ENCODE assay signal across 1 cellular context in the genomic region with DNA sequence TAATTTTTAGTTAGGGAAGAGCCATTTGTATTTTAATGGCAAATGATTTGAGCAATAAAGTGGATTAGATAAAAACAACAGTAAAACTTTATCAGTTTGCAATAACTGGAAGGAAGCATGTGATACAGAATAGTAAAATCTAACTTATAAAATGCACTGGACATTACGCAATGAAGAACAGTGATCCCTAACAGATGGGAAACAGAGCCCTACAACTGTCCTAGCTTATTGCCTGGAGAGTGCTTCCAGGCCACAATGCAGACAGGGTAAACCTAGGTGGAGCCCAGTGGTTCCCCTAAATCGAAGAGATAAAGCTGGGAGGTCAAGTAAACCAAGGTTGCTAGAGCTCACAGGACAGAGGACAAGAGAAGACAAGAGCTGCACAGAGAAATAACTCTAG.
TF ChIP-seq lines count a peak whose summit lies in the region.

No MANE protein-coding gene starts in this region.

TF ChIP-seq in K562, 482 proteins besides CTCF, POLR2A, EP300 and RAD21:
- TF ChIP-seq RBM17 (IDR thresholded peaks at IDR 0.05; ENCODE audit: borderline replicate concordance, low read depth, low read length) (no peak), CEBPG (CRISPR knock-in tag; IDR thresholded peaks at IDR 0.05) (no peak), CEBPG (tag; conservative IDR thresholded peaks at IDR 0.05 in 1 of 2, IDR thresholded peaks at IDR 0.05 in 1 of 2) (peak in 1 of 2 experiments; percentile 77; a peak in 2 of 4 replicates), HEY1 (CRISPR knock-in tag; IDR thresholded peaks at IDR 0.05; ENCODE audit: borderline replicate concordance) (no peak), RBM25 (IDR thresholded peaks at IDR 0.05; ENCODE audit: low read depth, low read length, severe bottlenecking) (no peak), ZNF121 (CRISPR knock-in tag; conservative IDR thresholded peaks at IDR 0.05) (no peak), CEBPB (tag; IDR thresholded peaks at IDR 0.05) (peak; percentile 91), ZNF445 (CRISPR knock-in tag; IDR thresholded peaks at IDR 0.05; ENCODE audit: low read depth) (no peak), RCOR1 (IDR thresholded peaks at IDR 0.05; ENCODE audit: borderline replicate concordance in 1 of 2, low read depth in 2 of 2, low read length in 2 of 2) (no peak), RBBP5 (IDR thresholded peaks at IDR 0.05; ENCODE audit: borderline replicate concordance, insufficient read depth, low read length, poor library complexity, severe bottlenecking) (no peak), TBP (optimal IDR thresholded peaks at IDR 0.05; ENCODE audit: low read depth, low read length) (no peak)
- TF ChIP-seq, protein P1, sequence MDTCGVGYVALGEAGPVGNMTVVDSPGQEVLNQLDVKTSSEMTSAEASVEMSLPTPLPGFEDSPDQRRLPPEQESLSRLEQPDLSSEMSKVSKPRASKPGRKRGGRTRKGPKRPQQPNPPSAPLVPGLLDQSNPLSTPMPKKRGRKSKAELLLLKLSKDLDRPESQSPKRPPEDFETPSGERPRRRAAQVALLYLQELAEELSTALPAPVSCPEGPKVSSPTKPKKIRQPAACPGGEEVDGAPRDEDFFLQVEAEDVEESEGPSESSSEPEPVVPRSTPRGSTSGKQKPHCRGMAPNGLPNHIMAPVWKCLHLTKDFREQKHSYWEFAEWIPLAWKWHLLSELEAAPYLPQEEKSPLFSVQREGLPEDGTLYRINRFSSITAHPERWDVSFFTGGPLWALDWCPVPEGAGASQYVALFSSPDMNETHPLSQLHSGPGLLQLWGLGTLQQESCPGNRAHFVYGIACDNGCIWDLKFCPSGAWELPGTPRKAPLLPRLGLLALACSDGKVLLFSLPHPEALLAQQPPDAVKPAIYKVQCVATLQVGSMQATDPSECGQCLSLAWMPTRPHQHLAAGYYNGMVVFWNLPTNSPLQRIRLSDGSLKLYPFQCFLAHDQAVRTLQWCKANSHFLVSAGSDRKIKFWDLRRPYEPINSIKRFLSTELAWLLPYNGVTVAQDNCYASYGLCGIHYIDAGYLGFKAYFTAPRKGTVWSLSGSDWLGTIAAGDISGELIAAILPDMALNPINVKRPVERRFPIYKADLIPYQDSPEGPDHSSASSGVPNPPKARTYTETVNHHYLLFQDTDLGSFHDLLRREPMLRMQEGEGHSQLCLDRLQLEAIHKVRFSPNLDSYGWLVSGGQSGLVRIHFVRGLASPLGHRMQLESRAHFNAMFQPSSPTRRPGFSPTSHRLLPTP (IDR thresholded peaks at IDR 0.05; ENCODE audit: borderline replicate concordance, extremely low read depth, insufficient read length): no peak
- TF ChIP-seq, protein P2, sequence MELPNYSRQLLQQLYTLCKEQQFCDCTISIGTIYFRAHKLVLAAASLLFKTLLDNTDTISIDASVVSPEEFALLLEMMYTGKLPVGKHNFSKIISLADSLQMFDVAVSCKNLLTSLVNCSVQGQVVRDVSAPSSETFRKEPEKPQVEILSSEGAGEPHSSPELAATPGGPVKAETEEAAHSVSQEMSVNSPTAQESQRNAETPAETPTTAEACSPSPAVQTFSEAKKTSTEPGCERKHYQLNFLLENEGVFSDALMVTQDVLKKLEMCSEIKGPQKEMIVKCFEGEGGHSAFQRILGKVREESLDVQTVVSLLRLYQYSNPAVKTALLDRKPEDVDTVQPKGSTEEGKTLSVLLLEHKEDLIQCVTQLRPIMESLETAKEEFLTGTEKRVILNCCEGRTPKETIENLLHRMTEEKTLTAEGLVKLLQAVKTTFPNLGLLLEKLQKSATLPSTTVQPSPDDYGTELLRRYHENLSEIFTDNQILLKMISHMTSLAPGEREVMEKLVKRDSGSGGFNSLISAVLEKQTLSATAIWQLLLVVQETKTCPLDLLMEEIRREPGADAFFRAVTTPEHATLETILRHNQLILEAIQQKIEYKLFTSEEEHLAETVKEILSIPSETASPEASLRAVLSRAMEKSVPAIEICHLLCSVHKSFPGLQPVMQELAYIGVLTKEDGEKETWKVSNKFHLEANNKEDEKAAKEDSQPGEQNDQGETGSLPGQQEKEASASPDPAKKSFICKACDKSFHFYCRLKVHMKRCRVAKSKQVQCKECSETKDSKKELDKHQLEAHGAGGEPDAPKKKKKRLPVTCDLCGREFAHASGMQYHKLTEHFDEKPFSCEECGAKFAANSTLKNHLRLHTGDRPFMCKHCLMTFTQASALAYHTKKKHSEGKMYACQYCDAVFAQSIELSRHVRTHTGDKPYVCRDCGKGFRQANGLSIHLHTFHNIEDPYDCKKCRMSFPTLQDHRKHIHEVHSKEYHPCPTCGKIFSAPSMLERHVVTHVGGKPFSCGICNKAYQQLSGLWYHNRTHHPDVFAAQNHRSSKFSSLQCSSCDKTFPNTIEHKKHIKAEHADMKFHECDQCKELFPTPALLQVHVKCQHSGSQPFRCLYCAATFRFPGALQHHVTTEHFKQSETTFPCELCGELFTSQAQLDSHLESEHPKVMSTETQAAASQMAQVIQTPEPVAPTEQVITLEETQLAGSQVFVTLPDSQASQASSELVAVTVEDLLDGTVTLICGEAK (IDR thresholded peaks at IDR 0.05): 0 out of 2 replicates have a peak, but pooled peaks have one; percentile 16
- TF ChIP-seq, protein P2 (CRISPR knock-in tag; IDR thresholded peaks at IDR 0.05): no peak
- TF ChIP-seq, protein P3, sequence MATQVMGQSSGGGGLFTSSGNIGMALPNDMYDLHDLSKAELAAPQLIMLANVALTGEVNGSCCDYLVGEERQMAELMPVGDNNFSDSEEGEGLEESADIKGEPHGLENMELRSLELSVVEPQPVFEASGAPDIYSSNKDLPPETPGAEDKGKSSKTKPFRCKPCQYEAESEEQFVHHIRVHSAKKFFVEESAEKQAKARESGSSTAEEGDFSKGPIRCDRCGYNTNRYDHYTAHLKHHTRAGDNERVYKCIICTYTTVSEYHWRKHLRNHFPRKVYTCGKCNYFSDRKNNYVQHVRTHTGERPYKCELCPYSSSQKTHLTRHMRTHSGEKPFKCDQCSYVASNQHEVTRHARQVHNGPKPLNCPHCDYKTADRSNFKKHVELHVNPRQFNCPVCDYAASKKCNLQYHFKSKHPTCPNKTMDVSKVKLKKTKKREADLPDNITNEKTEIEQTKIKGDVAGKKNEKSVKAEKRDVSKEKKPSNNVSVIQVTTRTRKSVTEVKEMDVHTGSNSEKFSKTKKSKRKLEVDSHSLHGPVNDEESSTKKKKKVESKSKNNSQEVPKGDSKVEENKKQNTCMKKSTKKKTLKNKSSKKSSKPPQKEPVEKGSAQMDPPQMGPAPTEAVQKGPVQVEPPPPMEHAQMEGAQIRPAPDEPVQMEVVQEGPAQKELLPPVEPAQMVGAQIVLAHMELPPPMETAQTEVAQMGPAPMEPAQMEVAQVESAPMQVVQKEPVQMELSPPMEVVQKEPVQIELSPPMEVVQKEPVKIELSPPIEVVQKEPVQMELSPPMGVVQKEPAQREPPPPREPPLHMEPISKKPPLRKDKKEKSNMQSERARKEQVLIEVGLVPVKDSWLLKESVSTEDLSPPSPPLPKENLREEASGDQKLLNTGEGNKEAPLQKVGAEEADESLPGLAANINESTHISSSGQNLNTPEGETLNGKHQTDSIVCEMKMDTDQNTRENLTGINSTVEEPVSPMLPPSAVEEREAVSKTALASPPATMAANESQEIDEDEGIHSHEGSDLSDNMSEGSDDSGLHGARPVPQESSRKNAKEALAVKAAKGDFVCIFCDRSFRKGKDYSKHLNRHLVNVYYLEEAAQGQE (CRISPR knock-in tag; IDR thresholded peaks at IDR 0.05; ENCODE audit: low read depth): no peak
- TF ChIP-seq, protein P4, sequence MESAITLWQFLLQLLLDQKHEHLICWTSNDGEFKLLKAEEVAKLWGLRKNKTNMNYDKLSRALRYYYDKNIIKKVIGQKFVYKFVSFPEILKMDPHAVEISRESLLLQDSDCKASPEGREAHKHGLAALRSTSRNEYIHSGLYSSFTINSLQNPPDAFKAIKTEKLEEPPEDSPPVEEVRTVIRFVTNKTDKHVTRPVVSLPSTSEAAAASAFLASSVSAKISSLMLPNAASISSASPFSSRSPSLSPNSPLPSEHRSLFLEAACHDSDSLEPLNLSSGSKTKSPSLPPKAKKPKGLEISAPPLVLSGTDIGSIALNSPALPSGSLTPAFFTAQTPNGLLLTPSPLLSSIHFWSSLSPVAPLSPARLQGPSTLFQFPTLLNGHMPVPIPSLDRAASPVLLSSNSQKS (CRISPR knock-in tag; IDR thresholded peaks at IDR 0.05): no peak
TF ChIP-seq in K562: peak in this region for 3.
